Comparison of ENCODE assay signal across 23 cellular contexts in the genomic region with DNA sequence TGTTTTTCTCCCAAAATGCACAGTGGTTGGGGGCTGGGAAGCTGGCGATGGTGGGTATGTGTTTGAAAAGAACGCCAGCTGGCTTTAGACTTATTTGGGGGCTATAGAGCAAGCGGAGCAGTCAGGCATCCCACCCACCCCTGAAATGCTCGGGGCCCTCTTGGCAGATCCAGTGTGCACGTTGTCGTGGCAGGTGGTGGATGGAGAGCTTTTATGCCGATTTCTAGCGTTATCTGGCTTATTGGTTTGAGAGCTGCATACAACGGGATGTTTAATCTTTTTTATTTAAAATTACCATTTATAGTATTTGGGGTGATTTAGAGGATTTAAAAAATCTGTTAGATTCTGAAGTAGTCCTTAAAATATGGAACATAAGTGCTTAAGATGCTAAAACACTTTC. TPM values are rescaled to one million over a fixed set of nuclear protein-coding genes. Genes with fewer than 3 reads are reported as not detected.
DNase-seq lines count a peak whose midpoint lies in the region; ATAC-seq and TF ChIP-seq lines count a peak whose summit lies in the region.
"Had no signal": no experiment of that assay in that cellular context is flagged by ENCODE, and none has a peak within 500 bp of the region (broad histone marks: within the 10 kb centered on the region; RNA-seq: fewer than 3 reads in every experiment).

No MANE protein-coding gene starts in this region.

- no peaks in the 10 kb centered on the region for H3K9me3 ChIP-seq in RWPE2 (ENCODE audit: severe bottlenecking)
- H3K9me3 ChIP-seq: gastroesophageal sphincter, transverse colon had no signal

- peaks cover 78% of the 10 kb centered on the region for H3K4me1 ChIP-seq in RWPE2 (ENCODE audit: insufficient read depth, poor library complexity, severe bottlenecking)
- H3K4me1 ChIP-seq: gastroesophageal sphincter, transverse colon had no signal

- intact Hi-C loops in cardiac septum (cut with DNase I), result no loop called here

- H3K4me1 Mint-ChIP-seq in mesothelial cell of epicardium, result peaks cover 67% of the 10 kb centered on the region
- H3K4me1 Mint-ChIP-seq in stimulated activated naive B cell treated with anti-CD40 and anti-IgM and Interleukin-4, amounts not matched to agents 10 μg/mL and 1 μg/mL and 100 μg/mL, for 72 hours, result peaks cover 64 to 91% of the 10 kb centered on the region in 2 donors

- peak overlapping the region; percentile 78 for H3K27ac Mint-ChIP-seq in mesothelial cell of epicardium
- H3K27ac Mint-ChIP-seq in stimulated activated naive B cell treated with anti-CD40 and anti-IgM and Interleukin-4, amounts not matched to agents 10 μg/mL and 1 μg/mL and 100 μg/mL, for 72 hours, result peak overlapping the region; percentile 85
- H3K27ac Mint-ChIP-seq: activated CD8-positive, alpha-beta T cell treated with anti-CD3 and anti-CD28 coated beads, Interleukin-2, amount 10 ng/mL, durations not matched to agents 7 days and 5 days; activated T-cell treated with anti-CD3 and anti-CD28 coated beads, Interleukin-2, amount 50 U/mL, for 24 hours had no signal

- peaks cover 67% of the 10 kb centered on the region for H3K36me3 ChIP-seq in RWPE2 (ENCODE audit: low read depth)
- H3K36me3 ChIP-seq: gastroesophageal sphincter, transverse colon had no signal

- no peak for TF ChIP-seq CTCF in RWPE2 (IDR thresholded peaks at IDR 0.05; ENCODE audit: poor library complexity, severe bottlenecking)
- no peak for TF ChIP-seq CTCF in mesothelial cell of epicardium (IDR thresholded peaks at IDR 0.05; ENCODE audit: unreplicated experiment)

- peaks cover 19% of the 10 kb centered on the region for H3K36me3 Mint-ChIP-seq in mesothelial cell of epicardium
- peaks cover 32 to 63% of the 10 kb centered on the region in 2 donors for H3K36me3 Mint-ChIP-seq in stimulated activated naive B cell treated with anti-CD40 and anti-IgM and Interleukin-4, amounts not matched to agents 10 μg/mL and 1 μg/mL and 100 μg/mL, for 72 hours

- no peaks in the 10 kb centered on the region for H3K9me3 Mint-ChIP-seq in mesothelial cell of epicardium
- H3K9me3 Mint-ChIP-seq in stimulated activated naive B cell treated with anti-CD40 and anti-IgM and Interleukin-4, amounts not matched to agents 10 μg/mL and 1 μg/mL and 100 μg/mL, for 72 hours, result peaks cover 0 to 2% of the 10 kb centered on the region in 2 donors
- H3K9me3 Mint-ChIP-seq: activated T-cell treated with anti-CD3 and anti-CD28 coated beads, Interleukin-2, amount 50 U/mL, for 24 hours; stimulated activated naive CD8-positive, alpha-beta T cell treated with anti-CD3 and anti-CD28 coated beads, Interleukin-15, Interleukin-2, amounts not matched to agents 100 ng/mL and 50 ng/mL, for 24 hours had no signal

- peak overlapping the region; percentile 92 for H3K27ac ChIP-seq in RWPE2 (ENCODE audit: poor library complexity, severe bottlenecking)
- H3K27ac ChIP-seq: 22Rv1, gastroesophageal sphincter, KMS-11, RWPE1, transverse colon had no signal

- H3K27me3 ChIP-seq in RWPE2 (ENCODE audit: insufficient read depth, poor library complexity, severe bottlenecking), result no peaks in the 10 kb centered on the region
- H3K27me3 ChIP-seq: transverse colon had no signal

- DNase-seq in NCI-H1092 treated with DMSO at 0.1 percent for 48 hours (lab: John Stamatoyannopoulos, UW) (peak; percentile 28), NCI-H1092 (lab: John Stamatoyannopoulos, UW) (no peak), RWPE2 (ENCODE audit: low spot score) (no peak), mesothelial cell of epicardium (ENCODE audit: low spot score in 2 of 2, unreplicated experiment in 2 of 2) (no peak), cardiac septum (ENCODE audit: low spot score) (no peak)
- DNase-seq in stimulated activated naive B cell treated with anti-CD40 and anti-IgM and Interleukin-4, amounts not matched to agents 10 μg/mL and 1 μg/mL and 100 μg/mL, for 72 hours, result no peak
- DNase-seq: activated CD8-positive, alpha-beta T cell treated with anti-CD3 and anti-CD28 coated beads, Interleukin-2, amount 10 ng/mL, durations not matched to agents 7 days and 5 days; activated naive CD4-positive, alpha-beta T cell treated with Interleukin-2 at 50 U/mL for 16 hours; activated T-cell treated with anti-CD3 and anti-CD28 coated beads, Interleukin-2, amount 50 U/mL, for 24 hours; anterior cingulate cortex; NCI-H1048; NCI-H2029; NCI-H510A treated with DMSO at 0.1 percent for 48 hours; transverse colon had no signal

- H3K27me3 Mint-ChIP-seq in mesothelial cell of epicardium (ENCODE audit: low read depth), result no peaks in the 10 kb centered on the region
- no peaks in the 10 kb centered on the region for H3K27me3 Mint-ChIP-seq in stimulated activated naive B cell treated with anti-CD40 and anti-IgM and Interleukin-4, amounts not matched to agents 10 μg/mL and 1 μg/mL and 100 μg/mL, for 72 hours

- no peak overlapping the region for H3K4me3 ChIP-seq in RWPE2 (ENCODE audit: severe bottlenecking)
- H3K4me3 ChIP-seq: gastroesophageal sphincter, lung, transverse colon had no signal

- ATAC-seq in RWPE2 (ENCODE audit: low read depth) (no peak), GM19467 (IDR thresholded peaks at IDR 0.05; ENCODE audit: unreplicated experiment) (no peak), GM21381 (IDR thresholded peaks at IDR 0.05; ENCODE audit: unreplicated experiment) (no peak)
- ATAC-seq in stimulated activated naive B cell treated with anti-CD40 and anti-IgM and Interleukin-4, amounts not matched to agents 10 μg/mL and 1 μg/mL and 100 μg/mL, for 72 hours (replicated peaks), result no peak
- ATAC-seq: activated CD8-positive, alpha-beta T cell treated with anti-CD3 and anti-CD28 coated beads, Interleukin-2, amount 10 ng/mL, durations not matched to agents 7 days and 5 days; esophagus mucosa; gastroesophageal sphincter had no signal

- no peak overlapping the region for H3K4me3 Mint-ChIP-seq in mesothelial cell of epicardium
- H3K4me3 Mint-ChIP-seq in stimulated activated naive B cell treated with anti-CD40 and anti-IgM and Interleukin-4, amounts not matched to agents 10 μg/mL and 1 μg/mL and 100 μg/mL, for 72 hours, result peak overlapping the region; percentile 42 to 76
- H3K4me3 Mint-ChIP-seq: activated CD8-positive, alpha-beta T cell treated with anti-CD3 and anti-CD28 coated beads, Interleukin-2, amount 10 ng/mL, durations not matched to agents 7 days and 5 days; activated T-cell treated with anti-CD3 and anti-CD28 coated beads, Interleukin-2, amount 50 U/mL, for 24 hours; stimulated activated naive CD8-positive, alpha-beta T cell treated with anti-CD3 and anti-CD28 coated beads, Interleukin-15, Interleukin-2, amounts not matched to agents 100 ng/mL and 50 ng/mL, for 24 hours had no signal

RNA-seq across cellular contexts. Expression of gene BASP1, which starts 8.1 kb away (rescaled TPM):
- total RNA-seq in mesothelial cell of epicardium (137 to 144 TPM (median 140 TPM) in 3 replicates), cardiac septum (3.9 TPM)
- total RNA-seq: activated CD8-positive, alpha-beta T cell treated with anti-CD3 and anti-CD28 coated beads, Interleukin-2, amount 10 ng/mL, durations not matched to agents 7 days and 5 days had no signal

Comparison
In these comparisons a context has a peak if more than half of its experiments do, and no peak if none do; other contexts are left out.
1. RNA of gene BASP1, which starts 8.1 kb away (total RNA-seq): 137 to 144 TPM in mesothelial cell of epicardium; 3.9 TPM in cardiac septum (single experiment); every median in the first group is over 10 times any median in the second.